Comparison of ENCODE assay signal across 1 cellular context in genomic region chr17:44255915-44256314, GRCh38.
TF ChIP-seq lines count a peak whose summit lies in the region.

No MANE protein-coding gene starts in this region.

TF ChIP-seq in HepG2, 621 proteins besides CTCF, POLR2A, EP300 and RAD21:
- TF ChIP-seq POGZ (CRISPR knock-in tag; IDR thresholded peaks at IDR 0.05), result no peak
- TF ChIP-seq FOXA1 (IDR thresholded peaks at IDR 0.05), result 0 out of 2 replicates have a peak, but pooled peaks have one; percentile 18
- TF ChIP-seq FOXA1 (CRISPR knock-in tag; IDR thresholded peaks at IDR 0.05), result no peak
- peak; percentile 45; the same call in 1 of the 2 replicates for TF ChIP-seq FOXK2 (IDR thresholded peaks at IDR 0.05)
- TF ChIP-seq NONO (IDR thresholded peaks at IDR 0.05), result 0 out of 2 replicates have a peak, but pooled peaks have one; percentile 62
- TF ChIP-seq NONO (CRISPR knock-in tag; conservative IDR thresholded peaks at IDR 0.05), result no peak
- peak; percentile 36; the same call in 1 of the 2 replicates for TF ChIP-seq SP1 (IDR thresholded peaks at IDR 0.05)
- TF ChIP-seq SP1 (CRISPR knock-in tag; IDR thresholded peaks at IDR 0.05), result no peak
- TF ChIP-seq ZNF503 (CRISPR knock-in tag; IDR thresholded peaks at IDR 0.05), result no peak
TF ChIP-seq in HepG2: peak in this region for 4.
